In the genomic region with DNA sequence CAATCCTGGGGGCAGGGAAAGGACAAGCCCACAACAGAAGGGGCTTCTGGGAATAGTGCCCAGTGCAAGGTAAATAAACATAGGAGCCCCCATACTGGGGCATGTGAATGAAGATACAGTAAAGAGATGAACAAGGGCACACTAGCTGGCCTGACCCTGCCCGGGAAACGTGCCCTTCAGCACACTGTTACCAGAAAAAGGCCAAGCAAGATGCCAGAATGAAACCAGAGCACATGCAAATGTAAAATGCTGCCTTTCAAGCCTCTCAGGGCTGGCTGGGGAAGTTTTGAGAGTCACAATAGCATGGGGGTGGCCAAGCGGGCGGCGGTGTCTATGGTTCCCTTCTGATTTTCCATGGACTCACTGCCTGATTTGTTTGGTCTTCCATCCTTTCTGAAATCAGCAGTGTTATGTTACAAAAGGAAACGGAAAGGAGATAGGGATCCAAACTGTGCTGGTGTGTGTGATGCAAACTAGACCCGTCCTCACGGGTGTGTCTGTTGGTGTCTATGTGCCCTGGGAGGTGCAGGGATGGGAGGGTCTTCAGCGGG, we compare ENCODE assay signal across 1 cellular context.
TF ChIP-seq lines count a peak whose summit lies in the region.

No MANE protein-coding gene starts in this region.

TF ChIP-seq in IMR-90, 13 proteins besides CTCF, POLR2A, EP300 and RAD21 (continued from another document):
- TF ChIP-seq, protein P1, sequence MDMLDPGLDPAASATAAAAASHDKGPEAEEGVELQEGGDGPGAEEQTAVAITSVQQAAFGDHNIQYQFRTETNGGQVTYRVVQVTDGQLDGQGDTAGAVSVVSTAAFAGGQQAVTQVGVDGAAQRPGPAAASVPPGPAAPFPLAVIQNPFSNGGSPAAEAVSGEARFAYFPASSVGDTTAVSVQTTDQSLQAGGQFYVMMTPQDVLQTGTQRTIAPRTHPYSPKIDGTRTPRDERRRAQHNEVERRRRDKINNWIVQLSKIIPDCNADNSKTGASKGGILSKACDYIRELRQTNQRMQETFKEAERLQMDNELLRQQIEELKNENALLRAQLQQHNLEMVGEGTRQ (IDR thresholded peaks at IDR 0.05; ENCODE audit: low read depth, low read length): no peak
- no peak for TF ChIP-seq CEBPB (IDR thresholded peaks at IDR 0.05; ENCODE audit: low read depth, low read length)
- TF ChIP-seq FOS (IDR thresholded peaks at IDR 0.05; ENCODE audit: low read depth, low read length): no peak
- no peak for TF ChIP-seq MAZ (IDR thresholded peaks at IDR 0.05; ENCODE audit: borderline replicate concordance, low read depth, low read length)
